11 cellular contexts compared by ENCODE assay signal in the genomic region with DNA sequence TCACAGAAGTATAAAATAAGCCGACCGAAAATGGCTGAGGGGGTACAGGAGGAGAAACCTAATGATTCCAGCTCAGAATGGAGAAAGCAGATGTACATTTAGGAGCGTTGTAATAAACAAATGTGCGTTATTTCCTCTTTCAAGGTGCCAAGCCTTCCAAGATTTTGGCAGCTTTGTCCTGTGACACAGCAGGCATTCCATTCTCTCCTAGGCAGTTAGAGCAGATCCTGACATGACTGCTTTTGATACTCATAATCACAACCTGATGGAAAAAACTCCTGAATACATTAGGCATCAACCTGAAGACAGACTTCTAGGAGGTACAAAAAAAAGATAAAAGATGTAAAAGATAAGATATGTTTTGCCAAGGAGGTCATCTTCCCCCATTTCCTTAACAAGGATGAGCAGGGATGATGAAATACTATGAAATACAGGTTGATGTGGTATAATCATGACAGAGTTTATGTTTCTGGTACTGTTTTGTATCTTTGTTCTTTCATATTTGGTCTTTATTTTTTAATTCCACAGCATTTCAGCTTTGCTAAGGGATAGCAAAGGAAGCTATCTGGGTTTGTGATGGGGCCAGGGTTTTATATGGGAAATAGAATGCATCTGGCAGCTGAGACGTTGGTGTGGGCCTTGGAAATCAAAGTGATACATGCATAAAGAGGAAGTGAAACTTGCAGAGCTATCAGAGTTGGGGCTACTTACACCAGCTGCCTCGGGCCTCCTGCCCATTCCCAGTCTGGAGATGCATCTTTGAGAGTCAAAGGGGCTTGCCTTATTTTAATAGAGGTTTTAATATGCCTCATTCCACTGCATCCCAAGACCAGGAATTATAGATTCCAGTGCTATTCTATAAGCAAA.
DNase-seq lines count a peak whose midpoint lies in the region; ATAC-seq, FAIRE-seq and TF ChIP-seq lines count a peak whose summit lies in the region.
"Had no signal": no experiment of that assay in that cellular context is flagged by ENCODE, and none has a peak within 500 bp of the region (broad histone marks: within the 10 kb centered on the region; RNA-seq: fewer than 3 reads in every experiment).

No MANE protein-coding gene starts in this region.

- POLR2A ChIA-PET in activated CD4-positive, alpha-beta memory T cell treated with anti-CD3 and anti-CD28 coated beads for 36 hours (lab: Charles Lee) = no interaction called here

- no peaks in the 10 kb centered on the region for H3K36me3 Mint-ChIP-seq in brain
- no peaks in the 10 kb centered on the region for H3K36me3 Mint-ChIP-seq in activated CD4-positive, alpha-beta memory T cell treated with anti-CD3 and anti-CD28 coated beads for 36 hours

- ATAC-seq in GM21367 (IDR thresholded peaks at IDR 0.05; ENCODE audit: unreplicated experiment) (peak; percentile 79), HG03135 (IDR thresholded peaks at IDR 0.05; ENCODE audit: unreplicated experiment) (peak; percentile 86)

- peaks cover 4 to 20% (median 9%) of the 10 kb centered on the region in 5 experiments for H3K9me3 Mint-ChIP-seq in brain
- peaks cover 5% of the 10 kb centered on the region for H3K9me3 Mint-ChIP-seq in activated CD4-positive, alpha-beta memory T cell treated with anti-CD3 and anti-CD28 coated beads for 36 hours

- peak overlapping the region in 4 of 5 experiments; percentile 49 to 85 (median 58) for H3K27ac Mint-ChIP-seq in brain
- no peak overlapping the region for H3K27ac Mint-ChIP-seq in activated CD4-positive, alpha-beta memory T cell treated with anti-CD3 and anti-CD28 coated beads for 36 hours

- DNase-seq in GM18507 (ENCODE audit: extremely low spot score, insufficient read length, low read depth) = peak; percentile 2
- DNase-seq in HPDE6-E6E7 (ENCODE audit: extremely low spot score) = no peak
- DNase-seq in activated CD4-positive, alpha-beta memory T cell treated with anti-CD3 and anti-CD28 coated beads for 36 hours = no peak
- DNase-seq in cardiac septum (ENCODE audit: low spot score) = no peak
- DNase-seq in NCI-H226 = no peak
- DNase-seq: activated T-cell treated with anti-CD3 and anti-CD28 coated beads, Interleukin-2, amount 50 U/mL, for 1 hour; cortex of kidney; NCI-H187 had no signal

- FAIRE-seq in GM18507 (lab: Jason Lieb, UNC) = no peak

- intact Hi-C loops in activated CD4-positive, alpha-beta memory T cell treated with anti-CD3 and anti-CD28 coated beads for 36 hours (cut with micrococcal nuclease) = no loop called here
- intact Hi-C loops in cardiac septum (cut with DNase I) = no loop called here

- H3K4me3 Mint-ChIP-seq in brain = no peak overlapping the region
- no peak overlapping the region for H3K4me3 Mint-ChIP-seq in activated CD4-positive, alpha-beta memory T cell treated with anti-CD3 and anti-CD28 coated beads for 36 hours

- peaks cover 32% of the 10 kb centered on the region for H3K4me1 Mint-ChIP-seq in brain
- H3K4me1 Mint-ChIP-seq in activated CD4-positive, alpha-beta memory T cell treated with anti-CD3 and anti-CD28 coated beads for 36 hours (ENCODE audit: low read depth) = no peaks in the 10 kb centered on the region

- CTCF ChIA-PET in activated CD4-positive, alpha-beta memory T cell treated with anti-CD3 and anti-CD28 coated beads for 36 hours (lab: Charles Lee) = no interaction called here

- TF ChIP-seq CTCF in brain (conservative IDR thresholded peaks at IDR 0.05) = no peak

- peaks cover 4% of the 10 kb centered on the region for H3K27me3 Mint-ChIP-seq in brain
- no peaks in the 10 kb centered on the region for H3K27me3 Mint-ChIP-seq in activated CD4-positive, alpha-beta memory T cell treated with anti-CD3 and anti-CD28 coated beads for 36 hours
